Comparison of ENCODE assay signal across 9 cellular contexts in the genomic region with DNA sequence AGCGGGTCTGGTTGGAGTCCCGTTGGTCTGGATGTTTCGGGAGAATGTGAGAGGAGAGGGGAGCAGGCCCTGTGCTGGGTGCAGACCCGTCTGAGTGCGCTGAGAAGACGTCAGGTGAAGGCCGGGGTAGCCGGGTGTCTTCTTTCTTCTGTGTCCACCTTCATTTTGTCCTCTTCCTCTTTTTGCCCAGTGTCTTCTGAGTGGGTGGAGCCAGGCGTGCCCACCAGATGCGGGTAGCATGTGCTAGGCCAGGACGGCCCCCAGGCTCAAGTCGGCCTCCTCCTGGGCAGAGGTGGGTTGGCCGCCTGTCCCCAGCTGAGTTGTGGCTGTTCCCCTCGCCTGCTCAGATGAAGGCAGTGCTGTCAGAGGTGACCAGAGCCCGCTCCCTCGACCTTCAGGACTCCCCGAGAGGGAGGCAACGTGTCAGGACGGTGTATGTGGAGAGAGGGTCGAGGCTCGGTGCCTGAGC. TPM values are rescaled to one million over a fixed set of nuclear protein-coding genes. Genes with fewer than 3 reads are reported as not detected.
DNase-seq lines count a peak whose midpoint lies in the region; ATAC-seq and TF ChIP-seq lines count a peak whose summit lies in the region.
"Had no signal": no experiment of that assay in that cellular context is flagged by ENCODE, and none has a peak within 500 bp of the region (broad histone marks: within the 10 kb centered on the region; RNA-seq: fewer than 3 reads in every experiment).

No MANE protein-coding gene starts in this region.

- no peak overlapping the region for H2AFZ ChIP-seq in osteoblast (ENCODE audit: low read length)

- DNase-seq in AML-193 (lab: John Stamatoyannopoulos, UW) (peak; percentile 41 to 66), osteoblast (ENCODE audit: insufficient read length, low spot score, missing footprints) (no peak), NCI-H1436 (lab: John Stamatoyannopoulos, UW) (no peak), NOMO-1 (lab: John Stamatoyannopoulos, UW; ENCODE audit: unreplicated experiment in 2 of 2) (no peak)
- DNase-seq: midbrain had no signal

- H3K9me3 Mint-ChIP-seq in IgD-negative memory B cell: no peaks in the 10 kb centered on the region
- H3K9me3 Mint-ChIP-seq in dendritic cell treated with granulocyte-macrophage colony-stimulating factor and Interleukin-4, amounts not matched to agents 40 ng/mL and 50 ng/mL, for 4 days: no peaks in the 10 kb centered on the region

- peak overlapping the region; percentile 76 to 96 (median 84) for H3K4me3 Mint-ChIP-seq in IgD-negative memory B cell
- peak overlapping the region; percentile 89 for H3K4me3 Mint-ChIP-seq in dendritic cell treated with granulocyte-macrophage colony-stimulating factor and Interleukin-4, amounts not matched to agents 40 ng/mL and 50 ng/mL, for 4 days

- peaks cover 65% of the 10 kb centered on the region for H4K20me1 ChIP-seq in osteoblast (ENCODE audit: insufficient read depth, low read length)

- peaks cover 49% of the 10 kb centered on the region for H3K36me3 ChIP-seq in osteoblast (ENCODE audit: insufficient read depth, low read length)

- H3K27ac ChIP-seq in osteoblast (ENCODE audit: low read depth, low read length): peak overlapping the region; percentile 97

- peaks cover 72% of the 10 kb centered on the region for H3K79me2 ChIP-seq in osteoblast (ENCODE audit: insufficient read depth, low read length)

- peak overlapping the region; percentile 80 for H3K4me2 ChIP-seq in osteoblast (ENCODE audit: insufficient read depth, low read length)

- no peaks in the 10 kb centered on the region for H3K36me3 Mint-ChIP-seq in IgD-negative memory B cell
- H3K36me3 Mint-ChIP-seq in dendritic cell treated with granulocyte-macrophage colony-stimulating factor and Interleukin-4, amounts not matched to agents 40 ng/mL and 50 ng/mL, for 4 days (ENCODE audit: low read depth): peaks cover 70% of the 10 kb centered on the region

- H3K9me3 ChIP-seq in osteoblast (ENCODE audit: low read depth, low read length): no peaks in the 10 kb centered on the region

- no peak for ATAC-seq in HG03457 (IDR thresholded peaks at IDR 0.05; ENCODE audit: unreplicated experiment)
- no peak for ATAC-seq in GM21390 (IDR thresholded peaks at IDR 0.05; ENCODE audit: unreplicated experiment)

- no peaks in the 10 kb centered on the region for H3K27me3 Mint-ChIP-seq in IgD-negative memory B cell
- H3K27me3 Mint-ChIP-seq in dendritic cell treated with granulocyte-macrophage colony-stimulating factor and Interleukin-4, amounts not matched to agents 40 ng/mL and 50 ng/mL, for 4 days: peaks cover 8% of the 10 kb centered on the region

- intact Hi-C loops in dendritic cell treated with granulocyte-macrophage colony-stimulating factor and Interleukin-4, amounts not matched to agents 40 ng/mL and 50 ng/mL, for 4 days (cut with micrococcal nuclease): loop anchor here (5.0 kb wide), 1 partner anchor 121 kb away; no protein-coding TSS in a partner anchor

- H3K4me1 Mint-ChIP-seq in IgD-negative memory B cell: peaks cover 19 to 25% (median 21%) of the 10 kb centered on the region in 3 donors
- H3K4me1 Mint-ChIP-seq in dendritic cell treated with granulocyte-macrophage colony-stimulating factor and Interleukin-4, amounts not matched to agents 40 ng/mL and 50 ng/mL, for 4 days (ENCODE audit: low read depth): peaks cover 72% of the 10 kb centered on the region

- peak overlapping the region; percentile 91 to 93 (median 93) for H3K27ac Mint-ChIP-seq in IgD-negative memory B cell
- peak overlapping the region; percentile 72 for H3K27ac Mint-ChIP-seq in dendritic cell treated with granulocyte-macrophage colony-stimulating factor and Interleukin-4, amounts not matched to agents 40 ng/mL and 50 ng/mL, for 4 days

- H3K4me1 ChIP-seq in osteoblast (ENCODE audit: insufficient read depth, low read length): peaks cover 46% of the 10 kb centered on the region

- peaks cover 7% of the 10 kb centered on the region for H3K27me3 ChIP-seq in osteoblast (ENCODE audit: insufficient read depth, low read length)

- no peak for TF ChIP-seq CTCF in osteoblast (IDR thresholded peaks at IDR 0.05; ENCODE audit: extremely low read depth, low read depth, low read length)

- H3K4me3 ChIP-seq in osteoblast (ENCODE audit: insufficient read depth, low read length): peak overlapping the region; percentile 45

RNA-seq across cellular contexts. Expression of gene METRNL, which starts 3.5 kb away (rescaled TPM):
- 2.1 TPM for polyA plus RNA-seq in IgD-negative memory B cell
- total RNA-seq in osteoblast: 137 and 140 TPM in 2 replicates

Comparison
In these comparisons a context has a peak if more than half of its experiments do, and no peak if none do; other contexts are left out.
1. DNase-seq: peak in AML-193 (2 of 2); none in osteoblast (single experiment), NCI-H1436 (single experiment) and NOMO-1 (0 of 2).